ENCODE assay signal across 13 cellular contexts in genomic region chr7:96284838-96285237, GRCh38. TPM values are rescaled to one million over a fixed set of nuclear protein-coding genes. Genes with fewer than 3 reads are reported as not detected.
DNase-seq lines count a peak whose midpoint lies in the region; ATAC-seq and TF ChIP-seq lines count a peak whose summit lies in the region.
"Had no signal": no experiment of that assay in that cellular context is flagged by ENCODE, and none has a peak within 500 bp of the region (broad histone marks: within the 10 kb centered on the region; RNA-seq: fewer than 3 reads in every experiment).

No MANE protein-coding gene starts in this region.

- no peak for TF ChIP-seq CTCF in hepatocyte (IDR thresholded peaks at IDR 0.05; ENCODE audit: poor library complexity)

- H3K9me3 Mint-ChIP-seq in central memory CD8-positive, alpha-beta T cell, result peaks cover 5% of the 10 kb centered on the region

- ATAC-seq in GM18511 (IDR thresholded peaks at IDR 0.05; ENCODE audit: unreplicated experiment) (peak; percentile 33), GM21423 (IDR thresholded peaks at IDR 0.05; ENCODE audit: unreplicated experiment) (peak; percentile 26), HG03196 (IDR thresholded peaks at IDR 0.05; ENCODE audit: unreplicated experiment) (peak; percentile 63)
- ATAC-seq in central memory CD8-positive, alpha-beta T cell (replicated peaks; ENCODE audit: extremely low read depth, poor library complexity, severe bottlenecking), result no peak
- ATAC-seq: GM23338, pancreas had no signal

- no peak overlapping the region for H3K27ac ChIP-seq in hepatocyte
- H3K27ac ChIP-seq: pancreas had no signal

- H3K4me2 ChIP-seq in hepatocyte, result no peak overlapping the region

- no peaks in the 10 kb centered on the region for H3K9me3 ChIP-seq in hepatocyte (ENCODE audit: low read depth)
- H3K9me3 ChIP-seq: pancreas had no signal

- no peaks in the 10 kb centered on the region for H3K4me1 ChIP-seq in hepatocyte (ENCODE audit: insufficient read depth)
- H3K4me1 ChIP-seq: pancreas had no signal

- no peaks in the 10 kb centered on the region for H3K9me2 ChIP-seq in hepatocyte (replicated peaks; ENCODE audit: insufficient read depth)

- peak overlapping the region; percentile 60 for H3K4me3 Mint-ChIP-seq in central memory CD8-positive, alpha-beta T cell
- H3K4me3 Mint-ChIP-seq: GM23338 had no signal

- 89% methylated on average over 3 of the region's 3 CpGs for WGBS in hepatocyte (ENCODE audit: low lambda C conversion rate, missing lambda C conversion rate)

- no peaks in the 10 kb centered on the region for H3K27me3 ChIP-seq in hepatocyte
- H3K27me3 ChIP-seq: pancreas had no signal

- no peak for DNase-seq in central memory CD8-positive, alpha-beta T cell (ENCODE audit: low spot score in 2 of 2)
- no peak for DNase-seq in hepatocyte (ENCODE audit: low spot score)
- DNase-seq in NCI-H2171 treated with DMSO at 0.1 percent for 48 hours (lab: John Stamatoyannopoulos, UW), result no peak
- no peak for DNase-seq in SHP77 (lab: John Stamatoyannopoulos, UW)
- DNase-seq in anterior cingulate cortex (lab: John Stamatoyannopoulos, UW), result no peak
- DNase-seq: DMS79, KG1, kidney, pancreas had no signal

- no peaks in the 10 kb centered on the region for H4K20me1 ChIP-seq in hepatocyte (ENCODE audit: insufficient read depth, poor library complexity, severe bottlenecking)

- no peak overlapping the region for H3K4me3 ChIP-seq in hepatocyte
- H3K4me3 ChIP-seq: GM23338, pancreas had no signal

- H3K36me3 ChIP-seq in hepatocyte (replicated peaks; ENCODE audit: insufficient read depth, low read depth), result no peaks in the 10 kb centered on the region
- H3K36me3 ChIP-seq: pancreas had no signal

- peak overlapping the region; percentile 94 for H3K27ac Mint-ChIP-seq in central memory CD8-positive, alpha-beta T cell (ENCODE audit: low read depth)
- H3K27ac Mint-ChIP-seq: GM23338 had no signal

- peaks cover 75% of the 10 kb centered on the region for H3K79me2 ChIP-seq in hepatocyte

- peaks cover 7% of the 10 kb centered on the region for H3K36me3 Mint-ChIP-seq in central memory CD8-positive, alpha-beta T cell (ENCODE audit: insufficient read depth)

- no peak overlapping the region for H2AFZ ChIP-seq in hepatocyte
- H2AFZ ChIP-seq: GM23338 had no signal

- H3K27me3 Mint-ChIP-seq in central memory CD8-positive, alpha-beta T cell, result no peaks in the 10 kb centered on the region

- H3K4me1 Mint-ChIP-seq in central memory CD8-positive, alpha-beta T cell, result peaks cover 29% of the 10 kb centered on the region

RNA-seq across cellular contexts. Expression of gene SLC25A13, which starts 37.1 kb away (rescaled TPM):
- 53.2 and 55.1 TPM in 2 replicates for total RNA-seq in hepatocyte
- polyA plus RNA-seq in hepatocyte, result 28.2 and 37.5 TPM in 2 replicates
